19 cellular contexts compared by ENCODE assay signal in genomic region chr4:136307765-136308164, GRCh38.
DNase-seq lines count a peak whose midpoint lies in the region; ATAC-seq and FAIRE-seq lines count a peak whose summit lies in the region.
"Had no signal": no experiment of that assay in that cellular context is flagged by ENCODE, and none has a peak within 500 bp of the region (broad histone marks: within the 10 kb centered on the region; RNA-seq: fewer than 3 reads in every experiment).

No MANE protein-coding gene starts in this region.

- no peaks in the 10 kb centered on the region for H4K20me1 ChIP-seq in Karpas-422 (ENCODE audit: insufficient read depth, low read depth, low read length)

- no peak for DNase-seq in SK-N-MC (ENCODE audit: low read depth, low spot score)
- no peak for DNase-seq in activated naive CD4-positive, alpha-beta T cell treated with anti-CD3 and anti-CD28 coated beads, Interleukin-2, amount 50 U/mL, for 72 hours (ENCODE audit: low spot score in 2 of 2)
- no peak for DNase-seq in Karpas-422
- DNase-seq: C1 segment of cervical spinal cord; Calu3; CD4-positive, alpha-beta memory T cell; COR-L47; DMS53; DMS79 treated with DMSO at 0.1 percent for 48 hours; GF-D8; GOT3; H7; HCEC 1CT had no signal

- ATAC-seq in activated naive CD4-positive, alpha-beta T cell treated with anti-CD3 and anti-CD28 coated beads, Interleukin-2, amount 50 U/mL, for 72 hours, result no peak
- no peak for ATAC-seq in HG02610 (IDR thresholded peaks at IDR 0.05; ENCODE audit: unreplicated experiment)

- H3K9ac ChIP-seq in SK-N-MC (ENCODE audit: insufficient read length) (no peak overlapping the region), Karpas-422 (ENCODE audit: low read length) (no peak overlapping the region)

- no peaks in the 10 kb centered on the region for H3K79me2 ChIP-seq in Karpas-422 (ENCODE audit: low read length)

- H3K4me3 ChIP-seq in SK-N-MC, result no peak overlapping the region
- H3K4me3 ChIP-seq in Karpas-422 (ENCODE audit: low read length), result no peak overlapping the region

- no peaks in the 10 kb centered on the region for H3K4me1 ChIP-seq in Karpas-422 (ENCODE audit: low read length)

- H2AFZ ChIP-seq in Karpas-422 (ENCODE audit: low read length), result no peak overlapping the region

- H3K9me3 Mint-ChIP-seq in activated naive CD4-positive, alpha-beta T cell treated with anti-CD3 and anti-CD28 coated beads, Interleukin-2, amount 50 U/mL, for 72 hours, result peaks cover 5% of the 10 kb centered on the region in 2 donors

- H3K9me2 ChIP-seq in Karpas-422 (replicated peaks; ENCODE audit: insufficient read depth, low read length), result no peaks in the 10 kb centered on the region

- no peak overlapping the region for H3K27ac Mint-ChIP-seq in activated naive CD4-positive, alpha-beta T cell treated with anti-CD3 and anti-CD28 coated beads, Interleukin-2, amount 50 U/mL, for 72 hours
- H3K27ac Mint-ChIP-seq: CD4-positive, alpha-beta memory T cell had no signal

- H3K4me2 ChIP-seq in Karpas-422 (ENCODE audit: low read depth, low read length, poor library complexity, severe bottlenecking), result no peak overlapping the region

- H3K9me3 ChIP-seq in SK-N-MC (ENCODE audit: low read depth, low read length) (no peaks in the 10 kb centered on the region), Karpas-422 (ENCODE audit: low read length) (peaks cover 30% of the 10 kb centered on the region)

- H3K36me3 Mint-ChIP-seq in activated naive CD4-positive, alpha-beta T cell treated with anti-CD3 and anti-CD28 coated beads, Interleukin-2, amount 50 U/mL, for 72 hours, result no peaks in the 10 kb centered on the region
- H3K36me3 Mint-ChIP-seq: CD4-positive, alpha-beta memory T cell had no signal

- FAIRE-seq in A204.1 (lab: Jason Lieb, UNC), result peak; percentile 19
- peak; percentile 18 for FAIRE-seq in endometrium (lab: Jason Lieb, UNC)
- FAIRE-seq: GM12891, GM18507 had no signal

- H3K27me3 ChIP-seq in Karpas-422 (ENCODE audit: low read length), result no peaks in the 10 kb centered on the region

- no peaks in the 10 kb centered on the region for H3K36me3 ChIP-seq in SK-N-MC (ENCODE audit: insufficient read depth, low read length)
- no peaks in the 10 kb centered on the region for H3K36me3 ChIP-seq in Karpas-422 (ENCODE audit: insufficient read depth, low read length)

- H3K27ac ChIP-seq in SK-N-MC (peak overlapping the region; percentile 2; the same call in 1 of the 2 replicates), Karpas-422 (ENCODE audit: low read length) (no peak overlapping the region)
- H3K27ac ChIP-seq: 22Rv1 had no signal
